In the genomic region with DNA sequence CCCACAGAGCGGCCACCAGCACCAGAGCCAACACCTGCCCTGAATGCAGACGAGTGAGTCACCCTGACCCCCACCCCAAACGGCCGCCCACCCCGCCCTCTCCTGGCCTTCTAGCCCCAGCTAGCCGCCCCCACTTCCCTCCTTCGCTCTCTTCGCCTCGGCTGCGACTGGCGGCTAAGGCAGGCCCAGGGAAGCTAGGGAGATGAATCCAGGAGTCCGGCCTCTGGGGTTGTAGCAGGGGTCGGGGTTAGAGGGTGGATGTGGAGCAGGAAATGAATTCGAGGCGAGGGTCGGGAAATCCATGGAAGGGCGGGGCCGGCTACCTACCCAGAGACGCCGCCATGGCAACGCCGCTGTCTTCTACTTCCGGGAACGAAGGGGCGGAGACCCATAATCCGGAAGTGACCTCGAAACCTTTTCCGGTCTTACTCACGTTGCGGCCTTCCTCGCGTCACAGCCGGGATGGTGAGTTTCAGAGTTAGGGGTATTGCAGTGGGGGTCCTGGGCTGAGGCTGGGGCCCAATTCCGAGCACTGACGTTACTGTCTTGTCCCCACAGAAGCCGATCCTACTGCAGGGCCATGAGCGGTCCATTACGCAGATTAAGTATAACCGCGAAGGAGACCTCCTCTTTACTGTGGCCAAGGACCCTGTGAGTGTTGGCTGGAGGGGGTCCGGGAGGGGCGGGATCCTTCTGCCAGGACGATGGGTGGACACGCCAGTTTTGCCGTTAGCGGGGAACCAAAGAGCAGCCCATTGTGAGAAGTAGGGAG, we compare ENCODE assay signal across 8 cellular contexts. TPM values are rescaled to one million over a fixed set of nuclear protein-coding genes. Genes with fewer than 3 reads are reported as not detected.
DNase-seq lines count a peak whose midpoint lies in the region; ATAC-seq and TF ChIP-seq lines count a peak whose summit lies in the region.

TSS of gene EIF3I (plus strand) at position 428 of the 772 bp plus-strand sequence. CDS start at position 463, 35 bp downstream.
TSS of gene TMEM234 (minus strand) at position 374 of the 772 bp plus-strand sequence. CDS start at position 343, 31 bp downstream.

- H3K27ac ChIP-seq in ACC112 (ENCODE audit: low read depth, low read length) (peak within 1 kb of the TSS; percentile 81), spleen (peak within 1 kb of the TSS; percentile 63 to 97 (median 88))

- ATAC-seq in GM18907 (IDR thresholded peaks at IDR 0.05; ENCODE audit: unreplicated experiment) = peak; percentile 90
- peak; percentile 93 for ATAC-seq in HG03159 (IDR thresholded peaks at IDR 0.05; ENCODE audit: unreplicated experiment)

- peak within 1 kb of the TSS; percentile 79 for H2AFZ ChIP-seq in ACC112 (ENCODE audit: low read length, unreplicated experiment)

- peaks cover 3% of the 10 kb centered on the region; the same call in 1 of the 2 replicates for H3K36me3 ChIP-seq in ACC112 (ENCODE audit: insufficient read depth, low read length)
- H3K36me3 ChIP-seq in spleen = peaks cover 0 to 67% (median 36%) of the 10 kb centered on the region in 6 donors

- no peaks in the 10 kb centered on the region for H3K9me3 ChIP-seq in spleen

- TF ChIP-seq CTCF in spleen (IDR thresholded peaks at IDR 0.05 in 8 of 11, conservative IDR thresholded peaks at IDR 0.05 in 3 of 11) = no peak

- peaks cover 34% of the 10 kb centered on the region for H3K79me2 ChIP-seq in ACC112 (ENCODE audit: control insufficient read depth, insufficient read depth, low read length, unreplicated experiment)

- DNase-seq in NCI-H345 (lab: John Stamatoyannopoulos, UW) = peak; percentile 95
- peak; percentile 90 for DNase-seq in activated CD4-positive, CD25-positive, alpha-beta regulatory T cell treated with anti-CD3 and anti-CD28 coated beads, Interleukin-2, amount 50 U/mL, for 16 hours (ENCODE audit: low read depth, low spot score)
- peak; percentile 91 for DNase-seq in central memory CD4-positive, alpha-beta T cell
- DNase-seq in inferior parietal cortex (ENCODE audit: extremely low spot score) = peak; percentile 98
- DNase-seq in spleen = peak; percentile 97

- H3K4me1 ChIP-seq in ACC112 (ENCODE audit: control insufficient read depth, insufficient read depth, low read length, unreplicated experiment) (peaks cover 30% of the 10 kb centered on the region), spleen (peaks cover 21 to 60% (median 39%) of the 10 kb centered on the region in 6 donors)

- peak in 2 of 3 donors; percentile 37 to 54 for TF ChIP-seq POLR2A in spleen (IDR thresholded peaks at IDR 0.05)

- no peaks in the 10 kb centered on the region for H3K27me3 ChIP-seq in ACC112 (ENCODE audit: insufficient read depth, low read length)
- no peaks in the 10 kb centered on the region for H3K27me3 ChIP-seq in spleen (replicated peaks in 1 of 7)

- WGBS in spleen, 5 donors = 0 to 1% (median 0%) methylated on average over 31 to 46 of the region's 46 CpGs

- peak within 1 kb of the TSS; percentile 95 for H3K4me3 ChIP-seq in ACC112 (ENCODE audit: low read depth, low read length)
- H3K4me3 ChIP-seq in spleen = peak within 1 kb of the TSS; percentile 64 to 91 (median 84)

- intact Hi-C loops in spleen (cut with DNase I; ENCODE audit: low total_unique reads) = no loop called here

RNA-seq across cellular contexts. Expression of gene EIF3I, which starts in this region (rescaled TPM):
- 100 to 1,000 TPM in 6 of 7 donors, 10 to 100 TPM in 1; 94.5 to 122 (median 104) TPM for total RNA-seq in spleen
- polyA plus RNA-seq in spleen = 100 to 1,000 TPM; 144 to 182 (median 155) TPM

RNA-seq across cellular contexts. Expression of gene TMEM234, which starts in this region (rescaled TPM):
- 10 to 100 TPM; 18.4 to 30.2 (median 27.2) TPM for total RNA-seq in spleen
- polyA plus RNA-seq in spleen = 10 to 100 TPM in 2 of 3 donors, 1 to 10 TPM in 1; 7.7 to 14.9 (median 11.1) TPM

Comparison
In these comparisons a context has a peak if more than half of its experiments do, and no peak if none do; other contexts are left out.
1. Peak in every context shown above with its lines: DNase-seq, ATAC-seq, H3K4me3 ChIP-seq and H3K27ac ChIP-seq.